In the genomic region with DNA sequence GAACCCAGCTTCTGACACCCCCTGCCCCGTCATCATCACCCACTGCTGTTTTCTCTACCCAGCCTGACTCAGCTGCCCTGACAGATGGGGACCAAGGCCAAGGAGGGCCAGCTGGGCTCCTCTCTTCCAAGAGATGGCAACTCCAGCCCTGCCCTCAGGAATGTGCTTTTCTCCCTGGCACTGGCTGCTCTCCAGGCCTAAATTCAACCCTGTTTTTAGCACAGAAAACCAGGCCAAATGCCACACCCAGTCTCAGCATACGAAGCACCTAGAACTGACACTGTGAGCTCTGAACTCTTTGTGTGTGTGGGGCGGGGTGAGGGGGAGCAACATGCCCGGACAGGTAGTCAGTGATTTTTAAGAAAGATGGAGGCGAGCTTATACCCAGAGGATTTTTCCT, we compare ENCODE assay signal across 26 cellular contexts. TPM values are rescaled to one million over a fixed set of nuclear protein-coding genes. Genes with fewer than 3 reads are reported as not detected.
DNase-seq lines count a peak whose midpoint lies in the region; ATAC-seq, FAIRE-seq and TF ChIP-seq lines count a peak whose summit lies in the region.
"Had no signal": no experiment of that assay in that cellular context is flagged by ENCODE, and none has a peak within 500 bp of the region (broad histone marks: within the 10 kb centered on the region; RNA-seq: fewer than 3 reads in every experiment).

No MANE protein-coding gene starts in this region.

- H3K4me3 ChIP-seq in right atrium auricular region (no peak overlapping the region), keratinocyte (ENCODE audit: control insufficient read depth in 2 of 3, extremely low read depth in 1 of 3, insufficient read depth in 2 of 3, low read depth in 1 of 3, low read length in 3 of 3) (no peak overlapping the region)
- H3K4me3 ChIP-seq: ascending aorta, colonic mucosa, lung, SK-N-MC, transverse colon had no signal

- peaks cover 18% of the 10 kb centered on the region for H3K27me3 Mint-ChIP-seq in chondrocyte (ENCODE audit: low read depth)

- H2AFZ ChIP-seq in keratinocyte (ENCODE audit: control insufficient read depth, low read length), result no peak overlapping the region

- FAIRE-seq in keratinocyte (lab: Jason Lieb, UNC), result peak; percentile 94
- FAIRE-seq: A204.1, endometrium, frontal cortex, GM19239 had no signal

- dilution Hi-C loops in keratinocyte (cut with MboI; ENCODE audit: extremely low pct_ligation_motif_present, low sequenced_read_pairs), result no loop called here

- H3K4me1 Mint-ChIP-seq in chondrocyte (ENCODE audit: low read depth), result peaks cover 75% of the 10 kb centered on the region
- H3K4me1 Mint-ChIP-seq: stimulated activated memory B cell treated with anti-CD40 and anti-IgM and Interleukin-4, amounts not matched to agents 10 μg/mL and 1 μg/mL and 100 μg/mL, for 72 hours had no signal

- peaks cover 10% of the 10 kb centered on the region for H3K36me3 Mint-ChIP-seq in chondrocyte (ENCODE audit: low read depth)
- H3K36me3 Mint-ChIP-seq: stimulated activated memory B cell treated with anti-CD40 and anti-IgM and Interleukin-4, amounts not matched to agents 10 μg/mL and 1 μg/mL and 100 μg/mL, for 72 hours had no signal

- no peak overlapping the region for H3K9ac ChIP-seq in keratinocyte (ENCODE audit: control insufficient read depth, extremely low read depth, insufficient read depth, low read length)

- H3K36me3 ChIP-seq in right atrium auricular region, result no peaks in the 10 kb centered on the region
- H3K36me3 ChIP-seq in keratinocyte (ENCODE audit: control insufficient read depth in 2 of 2, extremely low read depth in 1 of 2, insufficient read depth in 2 of 2, low read length in 2 of 2), result no peaks in the 10 kb centered on the region
- H3K36me3 ChIP-seq: ascending aorta, colonic mucosa, transverse colon had no signal

- H3K4me2 ChIP-seq in keratinocyte (ENCODE audit: control insufficient read depth, extremely low read depth, insufficient read depth, low read depth, low read length), result peak overlapping the region; percentile 46

- H3K79me2 ChIP-seq in keratinocyte (ENCODE audit: control insufficient read depth, insufficient read depth, low read length), result no peaks in the 10 kb centered on the region

- H3K27ac ChIP-seq in right atrium auricular region (no peak overlapping the region), keratinocyte (ENCODE audit: control insufficient read depth, insufficient read depth, low read length) (peak overlapping the region; percentile 17)
- H3K27ac ChIP-seq: ascending aorta, C4-2B, colonic mucosa, SK-N-MC, transverse colon had no signal

- H3K27ac Mint-ChIP-seq in chondrocyte (ENCODE audit: unreplicated experiment), result peak overlapping the region; percentile 56
- H3K27ac Mint-ChIP-seq: activated CD4-positive, alpha-beta T cell treated with anti-CD3 and anti-CD28 coated beads for 36 hours; nephron; stimulated activated memory B cell treated with anti-CD40 and anti-IgM and Interleukin-4, amounts not matched to agents 10 μg/mL and 1 μg/mL and 100 μg/mL, for 72 hours had no signal

- H3K9me3 ChIP-seq in right atrium auricular region (no peaks in the 10 kb centered on the region), keratinocyte (ENCODE audit: control insufficient read depth, low read depth, low read length) (no peaks in the 10 kb centered on the region)
- H3K9me3 ChIP-seq: ascending aorta, colonic mucosa, transverse colon had no signal

- H3K9me1 ChIP-seq in keratinocyte (ENCODE audit: control insufficient read depth, extremely low read depth, insufficient read depth, low read length), result no peaks in the 10 kb centered on the region

- ATAC-seq in Right ventricle myocardium inferior, result peak; percentile 68
- no peak for ATAC-seq in HG03457 (IDR thresholded peaks at IDR 0.05; ENCODE audit: unreplicated experiment)
- ATAC-seq: activated CD4-positive, alpha-beta T cell treated with anti-CD3 and anti-CD28 coated beads for 36 hours; stimulated activated memory B cell treated with anti-CD40 and anti-IgM and Interleukin-4, amounts not matched to agents 10 μg/mL and 1 μg/mL and 100 μg/mL, for 72 hours had no signal

- no peaks in the 10 kb centered on the region for H3K9me3 Mint-ChIP-seq in chondrocyte (ENCODE audit: low read depth)
- H3K9me3 Mint-ChIP-seq: stimulated activated memory B cell treated with anti-CD40 and anti-IgM and Interleukin-4, amounts not matched to agents 10 μg/mL and 1 μg/mL and 100 μg/mL, for 72 hours had no signal

- TF ChIP-seq CTCF in right atrium auricular region (IDR thresholded peaks at IDR 0.05) (no peak), chondrocyte (IDR thresholded peaks at IDR 0.05) (no peak), keratinocyte (optimal IDR thresholded peaks at IDR 0.05 in 1 of 3, IDR thresholded peaks at IDR 0.05 in 1 of 3, conservative IDR thresholded peaks at IDR 0.05 in 1 of 3; ENCODE audit: extremely low read depth in 1 of 3, insufficient read depth in 2 of 3, low read length in 3 of 3) (no peak)

- H3K27me3 ChIP-seq in right atrium auricular region (no peaks in the 10 kb centered on the region), keratinocyte (ENCODE audit: control insufficient read depth, extremely low read depth, insufficient read depth, low read length) (no peaks in the 10 kb centered on the region)
- H3K27me3 ChIP-seq: ascending aorta, colonic mucosa, transverse colon had no signal

- no peak overlapping the region for H3K4me3 Mint-ChIP-seq in chondrocyte (ENCODE audit: unreplicated experiment)
- H3K4me3 Mint-ChIP-seq: activated CD4-positive, alpha-beta T cell treated with anti-CD3 and anti-CD28 coated beads for 36 hours; nephron; stimulated activated memory B cell treated with anti-CD40 and anti-IgM and Interleukin-4, amounts not matched to agents 10 μg/mL and 1 μg/mL and 100 μg/mL, for 72 hours had no signal

- intact Hi-C loops in Right ventricle myocardium inferior (cut with DNase I), result no loop called here

- H3K4me1 ChIP-seq in right atrium auricular region, result peaks cover 0 to 23% of the 10 kb centered on the region in 2 donors
- H3K4me1 ChIP-seq in keratinocyte (ENCODE audit: control insufficient read depth, extremely low read depth, insufficient read depth, low read length), result peaks cover 62% of the 10 kb centered on the region
- H3K4me1 ChIP-seq: colonic mucosa, transverse colon had no signal

- H4K20me1 ChIP-seq in keratinocyte (ENCODE audit: control insufficient read depth, extremely low read depth, insufficient read depth, low read length), result no peaks in the 10 kb centered on the region

- DNase-seq in Right ventricle myocardium inferior (ENCODE audit: missing footprints) (no peak), right atrium auricular region (ENCODE audit: low spot score) (no peak), chondrocyte (ENCODE audit: low spot score) (no peak), keratinocyte (ENCODE audit: low read depth, low spot score) (peak; percentile 93), NCI-H446 treated with DMSO at 0.1 percent for 48 hours (lab: John Stamatoyannopoulos, UW) (no peak), SIG-M5 treated with dmso at 0.1 percent for 504 hours (lab: John Stamatoyannopoulos, UW; ENCODE audit: unreplicated experiment) (no peak), SW480 (ENCODE audit: low spot score) (no peak)
- DNase-seq: activated CD4-positive, alpha-beta T cell treated with anti-CD3 and anti-CD28 coated beads for 36 hours; activated CD8-positive, alpha-beta memory T cell treated with anti-CD3 and anti-CD28 coated beads, Interleukin-2, amount 50 U/mL, for 48 hours; activated gamma-delta T cell treated with Interleukin-2 at 50 U/mL for 16 hours; colonic mucosa; NCI-H187 treated with DMSO at 0.1 percent for 48 hours; NCI-H69; OCI-M1; transverse colon had no signal

RNA-seq across cellular contexts. Expression of a gene that starts 23.4 kb away (rescaled TPM):
- total RNA-seq in Right ventricle myocardium inferior (not detected), right atrium auricular region (not detected), chondrocyte (1.3 to 2.9 TPM (median 2.1 TPM) in 3 replicates)
- 14.0 to 86.6 TPM (median 21.3 TPM) in 3 replicates for polyA plus RNA-seq in keratinocyte
- polyA plus RNA-seq in keratinocyte (2011; ENCODE audit: low read depth), result 176 TPM
- 43.5 and 56.0 TPM in 2 replicates for polyA plus RNA-seq in keratinocyte (2011; cell fraction: cytosol; rRNA removed)
- polyA plus RNA-seq in keratinocyte (2011; cell fraction: nucleus; rRNA removed), result 37.3 and 41.1 TPM in 2 replicates
- 17.2 and 447 TPM in 2 replicates for polyA plus RNA-seq in keratinocyte (2012; ENCODE audit: low replicate concordance)
- 11.8 to 106 TPM (median 30.7 TPM) in 3 replicates for polyA minus RNA-seq in keratinocyte
- polyA minus RNA-seq in keratinocyte (2011; cell fraction: cytosol; rRNA and poly(A)+ RNA removed), result 32.8 TPM
- 16.1 and 18.7 TPM in 2 replicates for polyA minus RNA-seq in keratinocyte (2011; cell fraction: nucleus; rRNA and poly(A)+ RNA removed)
- total RNA-seq: activated CD4-positive, alpha-beta T cell treated with anti-CD3 and anti-CD28 coated beads for 36 hours; ascending aorta; colonic mucosa; frontal cortex; lung; transverse colon had no signal
- polyA plus RNA-seq: lung had no signal

RNA-seq across cellular contexts. Expression of a gene that starts 58.1 kb away (rescaled TPM):
- not detected for total RNA-seq in Right ventricle myocardium inferior
- total RNA-seq in right atrium auricular region, result 1 to 10 TPM in 1 of 2 donors, not detected in 1; 1.8 TPM
- 0.55 to 1.3 TPM (median 0.64 TPM) in 3 replicates for total RNA-seq in chondrocyte
- 2.9 to 16.2 TPM (median 7.1 TPM) in 3 replicates for polyA plus RNA-seq in keratinocyte
- polyA plus RNA-seq in keratinocyte (2011; ENCODE audit: low read depth), result 17.9 TPM
- 5.8 and 6.2 TPM in 2 replicates for polyA plus RNA-seq in keratinocyte (2011; cell fraction: cytosol; rRNA removed)
- 2.6 and 5.8 TPM in 2 replicates for polyA plus RNA-seq in keratinocyte (2011; cell fraction: nucleus; rRNA removed)
- polyA plus RNA-seq in keratinocyte (2012; ENCODE audit: low replicate concordance), result 3.2 and 59.5 TPM in 2 replicates
- polyA minus RNA-seq in keratinocyte, result 4.1 to 10.4 TPM (median 7.2 TPM) in 3 replicates
- 7.9 TPM for polyA minus RNA-seq in keratinocyte (2011; cell fraction: cytosol; rRNA and poly(A)+ RNA removed)
- 4.3 and 4.7 TPM in 2 replicates for polyA minus RNA-seq in keratinocyte (2011; cell fraction: nucleus; rRNA and poly(A)+ RNA removed)
- total RNA-seq: activated CD4-positive, alpha-beta T cell treated with anti-CD3 and anti-CD28 coated beads for 36 hours; ascending aorta; lung; transverse colon had no signal
- polyA plus RNA-seq: lung had no signal
